In the genomic region with DNA sequence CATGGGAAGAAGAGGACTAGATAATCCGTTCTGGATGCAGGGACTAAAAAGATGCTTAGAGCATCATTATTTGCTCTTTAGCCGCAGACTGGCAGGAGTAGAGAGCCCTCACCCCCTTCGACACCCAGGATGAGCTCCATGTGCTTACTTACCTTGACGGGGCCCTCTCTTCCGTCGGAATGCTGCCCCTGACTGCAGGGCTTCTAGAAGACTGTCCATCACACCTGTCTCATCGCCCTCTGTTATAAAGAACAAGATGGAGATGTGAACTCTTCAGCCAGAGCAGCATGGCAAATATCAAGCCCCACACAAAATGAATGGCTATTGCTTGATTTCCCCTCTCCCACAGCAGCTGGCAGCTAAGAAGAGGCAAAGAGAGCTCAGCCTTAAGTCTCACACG, we compare ENCODE assay signal across 9 cellular contexts. TPM values are rescaled to one million over a fixed set of nuclear protein-coding genes. Genes with fewer than 3 reads are reported as not detected.
DNase-seq lines count a peak whose midpoint lies in the region; ATAC-seq and TF ChIP-seq lines count a peak whose summit lies in the region.
"Had no signal": no experiment of that assay in that cellular context is flagged by ENCODE, and none has a peak within 500 bp of the region (broad histone marks: within the 10 kb centered on the region; RNA-seq: fewer than 3 reads in every experiment).

No MANE protein-coding gene starts in this region.

- H3K27me3 ChIP-seq in BLaER1 (no peaks in the 10 kb centered on the region), SU-DHL-6 (ENCODE audit: low read length) (no peaks in the 10 kb centered on the region)

- POLR2A ChIA-PET in GM10248 (lab: Yijun Ruan, JAX), result no interaction called here

- no peaks in the 10 kb centered on the region for H3K9me2 ChIP-seq in SU-DHL-6 (replicated peaks; ENCODE audit: insufficient read depth, low read length)

- DNase-seq in glutamatergic neuron, result no peak
- DNase-seq in progenitor cell of endocrine pancreas (ENCODE audit: low spot score, unreplicated experiment), result no peak
- no peak for DNase-seq in SHP77 treated with DMSO at 0.1 percent for 48 hours (lab: John Stamatoyannopoulos, UW)
- no peak for DNase-seq in NCI-H2029 treated with DMSO at 0.1 percent for 48 hours (lab: John Stamatoyannopoulos, UW)
- no peak for DNase-seq in GM10248 (ENCODE audit: extremely low spot score)

- no peaks in the 10 kb centered on the region for H4K20me1 ChIP-seq in BLaER1
- H4K20me1 ChIP-seq in SU-DHL-6 (ENCODE audit: low read depth, low read length), result no peaks in the 10 kb centered on the region

- peaks cover 83% of the 10 kb centered on the region for H3K4me1 ChIP-seq in BLaER1

- no peak for ATAC-seq in GM21528 (IDR thresholded peaks at IDR 0.05; ENCODE audit: low FRiP score, unreplicated experiment)

- CTCF ChIA-PET in GM10248 (lab: Yijun Ruan, JAX), result interaction anchor here (0.6 to 11.2 kb wide), 40 partner anchors 9 to 204 kb away, joined by 3 to 214 read pairs (median 6); a partner anchor contains a TSS

- H3K9me3 ChIP-seq in BLaER1 (no peaks in the 10 kb centered on the region), SU-DHL-6 (ENCODE audit: insufficient read depth, low read length) (no peaks in the 10 kb centered on the region)

- H3K27ac ChIP-seq in BLaER1, result no peak overlapping the region
- peak overlapping the region; percentile 99 for H3K27ac ChIP-seq in SU-DHL-6 (ENCODE audit: low read depth, low read length)

- H3F3A ChIP-seq in SU-DHL-6 (ENCODE audit: insufficient read depth), result peaks cover 60% of the 10 kb centered on the region

- H3K4me2 ChIP-seq in BLaER1 (peak overlapping the region; percentile 62), SU-DHL-6 (ENCODE audit: low read depth, low read length, poor library complexity, severe bottlenecking) (peak overlapping the region; percentile 94)

- H3K36me3 ChIP-seq in BLaER1 (peaks cover 94% of the 10 kb centered on the region), SU-DHL-6 (ENCODE audit: low read length) (peaks cover 45% of the 10 kb centered on the region)

- TF ChIP-seq CTCF in SU-DHL-6 (IDR thresholded peaks at IDR 0.05; ENCODE audit: insufficient read depth, low read length, poor library complexity, severe bottlenecking), result no peak
- no peak for TF ChIP-seq CTCF in glutamatergic neuron (IDR thresholded peaks at IDR 0.05; ENCODE audit: partially characterized antibody, unreplicated experiment)
- TF ChIP-seq CTCF in progenitor cell of endocrine pancreas (IDR thresholded peaks at IDR 0.05; ENCODE audit: unreplicated experiment), result no peak
- TF ChIP-seq CTCF in GM10248 (IDR thresholded peaks at IDR 0.05; ENCODE audit: control extremely low read depth, extremely low read depth, low read depth, missing control alignments), result no peak

- H3K4me3 ChIP-seq in BLaER1 (no peak overlapping the region), SU-DHL-6 (ENCODE audit: insufficient read depth, low read length, poor library complexity, severe bottlenecking) (peak overlapping the region; percentile 6)

- H3K9me3 Mint-ChIP-seq in glutamatergic neuron (ENCODE audit: unreplicated experiment) (peaks cover 8% of the 10 kb centered on the region), progenitor cell of endocrine pancreas (ENCODE audit: low read depth) (no peaks in the 10 kb centered on the region)

- no peaks in the 10 kb centered on the region for H3K36me3 Mint-ChIP-seq in glutamatergic neuron (ENCODE audit: unreplicated experiment)
- peaks cover 35% of the 10 kb centered on the region for H3K36me3 Mint-ChIP-seq in progenitor cell of endocrine pancreas (ENCODE audit: insufficient read depth)

- H3K27ac Mint-ChIP-seq in glutamatergic neuron (ENCODE audit: unreplicated experiment), result peak overlapping the region; percentile 80
- peak overlapping the region; percentile 92 for H3K27ac Mint-ChIP-seq in progenitor cell of endocrine pancreas

- no peak overlapping the region for H2AFZ ChIP-seq in SU-DHL-6 (ENCODE audit: low read depth, low read length, severe bottlenecking)

- no peak overlapping the region for H3K9ac ChIP-seq in BLaER1
- peak overlapping the region; percentile 86 for H3K9ac ChIP-seq in SU-DHL-6 (ENCODE audit: low read length)

- H3K79me2 ChIP-seq in SU-DHL-6 (ENCODE audit: insufficient read depth, low read length), result peaks cover 58% of the 10 kb centered on the region

- H3K4me1 Mint-ChIP-seq in glutamatergic neuron (ENCODE audit: low read depth, unreplicated experiment) (peaks cover 31% of the 10 kb centered on the region), progenitor cell of endocrine pancreas (ENCODE audit: low read depth) (peaks cover 20% of the 10 kb centered on the region)

- H3K27me3 Mint-ChIP-seq in glutamatergic neuron (ENCODE audit: unreplicated experiment) (no peaks in the 10 kb centered on the region), progenitor cell of endocrine pancreas (no peaks in the 10 kb centered on the region)
- H3K27me3 Mint-ChIP-seq: activated naive CD8-positive, alpha-beta T cell had no signal

- H3K4me3 Mint-ChIP-seq in glutamatergic neuron (ENCODE audit: unreplicated experiment) (peak overlapping the region; percentile 69), progenitor cell of endocrine pancreas (ENCODE audit: low read depth) (no peak overlapping the region)
- H3K4me3 Mint-ChIP-seq: activated naive CD8-positive, alpha-beta T cell had no signal

RNA-seq across cellular contexts. Expression of a gene that starts 35.1 kb away (rescaled TPM):
- total RNA-seq in glutamatergic neuron (ENCODE audit: unreplicated experiment) (4.0 TPM), progenitor cell of endocrine pancreas (1.2 and 1.3 TPM in 2 replicates)

RNA-seq across cellular contexts. Expression of a gene that starts 39.2 kb away (rescaled TPM):
- 6.7 TPM for total RNA-seq in glutamatergic neuron (ENCODE audit: unreplicated experiment)
- total RNA-seq in progenitor cell of endocrine pancreas, result 3.0 and 3.8 TPM in 2 replicates

RNA-seq across cellular contexts. Expression of a gene that starts 48.2 kb away (rescaled TPM):
- total RNA-seq in glutamatergic neuron (ENCODE audit: unreplicated experiment) (40.1 TPM), progenitor cell of endocrine pancreas (25.8 and 29.7 TPM in 2 replicates)
